Comparison of ENCODE assay signal across 12 cellular contexts in genomic region chr1:97163591-97164275, GRCh38.
DNase-seq lines count a peak whose midpoint lies in the region; ATAC-seq and TF ChIP-seq lines count a peak whose summit lies in the region.
"Had no signal": no experiment of that assay in that cellular context is flagged by ENCODE, and none has a peak within 500 bp of the region (broad histone marks: within the 10 kb centered on the region; RNA-seq: fewer than 3 reads in every experiment).

No MANE protein-coding gene starts in this region.

- H3K9me3 Mint-ChIP-seq in stimulated activated effector memory CD8-positive, alpha-beta T cell treated with anti-CD3 and anti-CD28 coated beads, Interleukin-12 subunit alpha, Interleukin-12 subunit beta, amount 100 ng/mL, for 72 hours, result peaks cover 5% of the 10 kb centered on the region

- 89% methylated on average over 1 of the region's 1 CpG for WGBS in mesenchymal stem cell

- no peak overlapping the region for H3K4me2 ChIP-seq in mesenchymal stem cell (ENCODE audit: low read length, poor library complexity, severe bottlenecking)

- H3K4me1 ChIP-seq in mesenchymal stem cell (ENCODE audit: control insufficient read depth, insufficient read depth, low read depth, low read length), result no peaks in the 10 kb centered on the region

- no peak overlapping the region for H4K91ac ChIP-seq in mesenchymal stem cell (ENCODE audit: low read length)

- ATAC-seq in GM18870 (IDR thresholded peaks at IDR 0.05; ENCODE audit: unreplicated experiment), result peak; percentile 62
- peak; percentile 69 for ATAC-seq in GM21737 (IDR thresholded peaks at IDR 0.05; ENCODE audit: unreplicated experiment)
- ATAC-seq in HG03196 (IDR thresholded peaks at IDR 0.05; ENCODE audit: unreplicated experiment), result peak; percentile 79
- ATAC-seq in stimulated activated effector memory CD8-positive, alpha-beta T cell treated with anti-CD3 and anti-CD28 coated beads, Interleukin-12 subunit alpha, Interleukin-12 subunit beta, amount 100 ng/mL, for 72 hours, result no peak
- ATAC-seq: left cardiac atrium had no signal

- no peak overlapping the region for H2BK12ac ChIP-seq in mesenchymal stem cell (ENCODE audit: low read length in 2 of 2)

- no peak overlapping the region for H2AK5ac ChIP-seq in mesenchymal stem cell (ENCODE audit: low read length, severe bottlenecking)

- no peak overlapping the region for H2BK5ac ChIP-seq in mesenchymal stem cell (ENCODE audit: low read depth, low read length, poor library complexity, severe bottlenecking)

- H4K8ac ChIP-seq in mesenchymal stem cell (ENCODE audit: low read length), result no peak overlapping the region

- no peak overlapping the region for H3K4ac ChIP-seq in mesenchymal stem cell (ENCODE audit: low read depth in 1 of 2, low read length in 2 of 2)

- H3K14ac ChIP-seq in mesenchymal stem cell (ENCODE audit: low read length in 2 of 2), result no peak overlapping the region

- DNase-seq in foreskin fibroblast (peak; percentile 5 to 36), mesenchymal stem cell (no peak)
- no peak for DNase-seq in stimulated activated effector memory CD8-positive, alpha-beta T cell treated with anti-CD3 and anti-CD28 coated beads, Interleukin-12 subunit alpha, Interleukin-12 subunit beta, amount 100 ng/mL, for 72 hours (ENCODE audit: low spot score in 2 of 2)
- DNase-seq in stimulated activated naive CD4-positive, alpha-beta T cell treated with Interleukin-2 at 50 U/mL for 16 hours (lab: John Stamatoyannopoulos, UW), result no peak
- DNase-seq: activated CD8-positive, alpha-beta memory T cell treated with anti-CD3 and anti-CD28 coated beads for 24 hours; activated naive CD4-positive, alpha-beta T cell treated with anti-CD3 and anti-CD28 coated beads, Interleukin-2, amount 50 U/mL, for 16 hours; left cardiac atrium; sigmoid colon had no signal

- H3K27ac ChIP-seq in mesenchymal stem cell (ENCODE audit: low read length, poor library complexity, severe bottlenecking), result no peak overlapping the region
- H3K27ac ChIP-seq: sigmoid colon had no signal

- H3K27me3 ChIP-seq in mesenchymal stem cell (ENCODE audit: control insufficient read depth in 1 of 2, insufficient read depth in 1 of 2, low read length in 2 of 2), result no peaks in the 10 kb centered on the region
- H3K27me3 ChIP-seq: sigmoid colon had no signal

- H3K36me3 Mint-ChIP-seq in stimulated activated effector memory CD8-positive, alpha-beta T cell treated with anti-CD3 and anti-CD28 coated beads, Interleukin-12 subunit alpha, Interleukin-12 subunit beta, amount 100 ng/mL, for 72 hours, result no peaks in the 10 kb centered on the region

- no peak overlapping the region for H3K18ac ChIP-seq in mesenchymal stem cell (ENCODE audit: low read depth in 1 of 2, low read length in 2 of 2)

- H3K36me3 ChIP-seq in mesenchymal stem cell (ENCODE audit: control insufficient read depth in 1 of 2, insufficient read depth in 2 of 2, low read depth in 1 of 2, low read length in 2 of 2), result no peaks in the 10 kb centered on the region
- H3K36me3 ChIP-seq: sigmoid colon had no signal

- H2AFZ ChIP-seq in mesenchymal stem cell (ENCODE audit: low read depth, low read length), result no peak overlapping the region

- H3K79me1 ChIP-seq in mesenchymal stem cell (replicated peaks; ENCODE audit: low read length, poor library complexity, severe bottlenecking), result no peaks in the 10 kb centered on the region

- H3K23ac ChIP-seq in mesenchymal stem cell (ENCODE audit: low read length in 2 of 2), result no peak overlapping the region

- peaks cover 9% of the 10 kb centered on the region for H3K4me1 Mint-ChIP-seq in stimulated activated effector memory CD8-positive, alpha-beta T cell treated with anti-CD3 and anti-CD28 coated beads, Interleukin-12 subunit alpha, Interleukin-12 subunit beta, amount 100 ng/mL, for 72 hours
- H3K4me1 Mint-ChIP-seq: neural crest cell had no signal

- no peak overlapping the region for H3K9ac ChIP-seq in mesenchymal stem cell (ENCODE audit: low read length)

- H2BK120ac ChIP-seq in mesenchymal stem cell (ENCODE audit: low read depth, low read length), result no peak overlapping the region

- no peak overlapping the region for H3K27ac Mint-ChIP-seq in stimulated activated effector memory CD8-positive, alpha-beta T cell treated with anti-CD3 and anti-CD28 coated beads, Interleukin-12 subunit alpha, Interleukin-12 subunit beta, amount 100 ng/mL, for 72 hours

- no peak overlapping the region for H3K4me3 ChIP-seq in foreskin fibroblast (ENCODE audit: low read depth in 1 of 2, low read length in 2 of 2)
- H3K4me3 ChIP-seq in mesenchymal stem cell (ENCODE audit: insufficient read depth in 1 of 2, low read depth in 1 of 2, low read length in 2 of 2), result no peak overlapping the region
- H3K4me3 ChIP-seq: sigmoid colon had no signal

- no peak overlapping the region for H3K4me3 Mint-ChIP-seq in stimulated activated effector memory CD8-positive, alpha-beta T cell treated with anti-CD3 and anti-CD28 coated beads, Interleukin-12 subunit alpha, Interleukin-12 subunit beta, amount 100 ng/mL, for 72 hours
- H3K4me3 Mint-ChIP-seq: neural crest cell had no signal

- TF ChIP-seq CTCF in foreskin fibroblast (IDR thresholded peaks at IDR 0.05; ENCODE audit: low read depth, low read length), result no peak

- peaks cover 6% of the 10 kb centered on the region for H3K9me3 ChIP-seq in mesenchymal stem cell (ENCODE audit: control insufficient read depth, low read length)

- no peak overlapping the region for H2BK15ac ChIP-seq in mesenchymal stem cell (ENCODE audit: low read depth, poor library complexity, severe bottlenecking)

Comparison
In these comparisons a context has a peak if more than half of its experiments do, and no peak if none do; other contexts are left out.
1. DNase-seq: peak in foreskin fibroblast (2 of 2); none in stimulated activated effector memory CD8-positive, alpha-beta T cell treated with anti-CD3 and anti-CD28 coated beads, Interleukin-12 subunit alpha, Interleukin-12 subunit beta, amount 100 ng/mL, for 72 hours (0 of 2), mesenchymal stem cell (single experiment) and stimulated activated naive CD4-positive, alpha-beta T cell treated with Interleukin-2 at 50 U/mL for 16 hours (single experiment).